ENCODE assay signal across 14 cellular contexts in the genomic region with DNA sequence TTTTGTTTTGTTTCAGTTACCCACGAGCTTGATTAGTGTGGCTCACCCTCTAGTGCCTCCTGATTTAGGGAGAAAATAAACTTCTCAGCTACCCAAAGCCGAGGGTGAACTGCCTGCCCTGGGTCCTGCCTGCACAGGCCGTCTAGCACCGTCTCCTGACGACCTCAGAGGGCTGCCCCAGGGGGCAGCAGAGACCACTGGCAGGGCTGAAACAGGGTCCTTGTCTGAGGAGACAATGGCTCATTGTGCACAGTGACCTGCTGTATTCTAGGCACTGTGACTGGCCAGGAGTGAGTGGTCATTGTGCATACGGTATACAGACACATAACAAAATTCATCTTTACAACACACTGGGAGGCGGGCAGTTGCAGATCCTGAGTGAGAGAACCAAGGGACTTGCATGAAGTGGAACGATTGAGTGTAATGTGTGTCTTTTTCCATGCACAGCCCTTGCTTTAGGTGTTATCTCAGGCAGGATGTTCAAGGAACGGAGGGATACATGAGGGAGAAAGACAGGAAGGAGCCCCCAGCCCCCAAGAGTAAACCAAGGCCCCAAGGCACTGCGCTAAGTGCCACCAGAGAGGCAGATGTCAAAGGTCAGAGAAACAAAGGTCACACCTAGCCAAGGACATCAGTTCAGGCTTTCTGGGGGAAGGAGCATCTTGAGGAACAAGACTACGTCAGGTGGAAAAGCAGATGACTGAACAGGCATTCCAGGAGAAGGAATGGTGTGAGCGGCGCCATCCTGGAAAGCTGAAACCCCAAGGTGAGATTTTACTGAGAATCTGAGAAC.
DNase-seq lines count a peak whose midpoint lies in the region; ATAC-seq and TF ChIP-seq lines count a peak whose summit lies in the region.
"Had no signal": no experiment of that assay in that cellular context is flagged by ENCODE, and none has a peak within 500 bp of the region (broad histone marks: within the 10 kb centered on the region; RNA-seq: fewer than 3 reads in every experiment).

No MANE protein-coding gene starts in this region.

- H3K4me1 Mint-ChIP-seq in natural killer cell: peaks cover 25 to 32% of the 10 kb centered on the region in 2 donors

- peaks cover 5 to 14% of the 10 kb centered on the region in 2 donors for H3K27me3 Mint-ChIP-seq in natural killer cell (ENCODE audit: low read depth in 2 of 2)
- H3K27me3 Mint-ChIP-seq: CD4-positive, CD25-positive, alpha-beta regulatory T cell had no signal

- H3K4me3 ChIP-seq in choroid plexus epithelial cell (ENCODE audit: low read depth, low read length) (no peak overlapping the region), muscle layer of duodenum (ENCODE audit: low read depth in 1 of 2, low read length in 2 of 2) (no peak overlapping the region), colonic mucosa (no peak overlapping the region)
- H3K4me3 ChIP-seq: gastroesophageal sphincter, SJSA1 had no signal

- H3K27me3 ChIP-seq in muscle layer of duodenum (ENCODE audit: low read depth, low read length) (no peaks in the 10 kb centered on the region), colonic mucosa (no peaks in the 10 kb centered on the region)
- H3K27me3 ChIP-seq: gastroesophageal sphincter, SJSA1 had no signal

- intact Hi-C loops in colonic mucosa (cut with DNase I): no loop called here
- intact Hi-C loops in natural killer cell (cut with micrococcal nuclease): no loop called here

- H3K36me3 ChIP-seq in muscle layer of duodenum (ENCODE audit: control insufficient read depth in 1 of 2, insufficient read depth in 2 of 2, low read length in 2 of 2) (no peaks in the 10 kb centered on the region), colonic mucosa (no peaks in the 10 kb centered on the region)
- H3K36me3 ChIP-seq: gastroesophageal sphincter, SJSA1 had no signal

- DNase-seq in stimulated activated CD4-positive, alpha-beta T cell treated with anti-CD3 and anti-CD28 coated beads, Interleukin-4, amount 100 ng/mL, for 1 hour: peak; percentile 8
- DNase-seq in stimulated activated CD4-positive, alpha-beta T cell treated with anti-CD3 and anti-CD28 coated beads, Interleukin-15, amount 100 ng/mL, for 24 hours: no peak
- DNase-seq in choroid plexus epithelial cell (ENCODE audit: low read depth): no peak
- no peak for DNase-seq in NCI-H1694 (lab: John Stamatoyannopoulos, UW)
- DNase-seq in colonic mucosa: no peak
- no peak for DNase-seq in natural killer cell
- no peak for DNase-seq in NCI-H146 treated with DMSO at 0.1 percent for 48 hours (lab: John Stamatoyannopoulos, UW; ENCODE audit: unreplicated experiment)
- DNase-seq: CD4-positive, CD25-positive, alpha-beta regulatory T cell; NCI-H187; stimulated activated CD4-positive, alpha-beta T cell treated with anti-CD3 and anti-CD28 coated beads, Interleukin-4, amount 100 ng/mL, for 4 hours had no signal

- no peak overlapping the region for H3K4me3 Mint-ChIP-seq in natural killer cell
- H3K4me3 Mint-ChIP-seq: CD4-positive, CD25-positive, alpha-beta regulatory T cell had no signal

- peak overlapping the region; percentile 64 for H3K27ac ChIP-seq in muscle layer of duodenum (ENCODE audit: low read length)
- H3K27ac ChIP-seq in colonic mucosa: no peak overlapping the region
- H3K27ac ChIP-seq: HL-60, SJSA1 had no signal

- H3K36me3 Mint-ChIP-seq in natural killer cell: no peaks in the 10 kb centered on the region

- H3K9me3 ChIP-seq in muscle layer of duodenum (ENCODE audit: control insufficient read depth in 1 of 2, low read length in 2 of 2) (no peaks in the 10 kb centered on the region), colonic mucosa (no peaks in the 10 kb centered on the region)
- H3K9me3 ChIP-seq: gastroesophageal sphincter, SJSA1 had no signal

- H3K27ac Mint-ChIP-seq in natural killer cell: no peak overlapping the region

- peak; percentile 11 for TF ChIP-seq CTCF in choroid plexus epithelial cell (conservative IDR thresholded peaks at IDR 0.05; ENCODE audit: low read depth, low read length)
- TF ChIP-seq CTCF in colonic mucosa (IDR thresholded peaks at IDR 0.05): no peak
- TF ChIP-seq CTCF in natural killer cell (IDR thresholded peaks at IDR 0.05): no peak

- ATAC-seq in natural killer cell: no peak
- ATAC-seq: gastroesophageal sphincter had no signal

- H3K9me3 Mint-ChIP-seq in natural killer cell: no peaks in the 10 kb centered on the region

- no peak overlapping the region for H3K9ac ChIP-seq in colonic mucosa (ENCODE audit: low read depth in 2 of 2, low read length in 2 of 2)

- peaks cover 9 to 17% of the 10 kb centered on the region in 2 donors for H3K4me1 ChIP-seq in muscle layer of duodenum (ENCODE audit: control insufficient read depth in 1 of 2, insufficient read depth in 2 of 2, low read length in 2 of 2)
- no peaks in the 10 kb centered on the region for H3K4me1 ChIP-seq in colonic mucosa
